In the genomic region with DNA sequence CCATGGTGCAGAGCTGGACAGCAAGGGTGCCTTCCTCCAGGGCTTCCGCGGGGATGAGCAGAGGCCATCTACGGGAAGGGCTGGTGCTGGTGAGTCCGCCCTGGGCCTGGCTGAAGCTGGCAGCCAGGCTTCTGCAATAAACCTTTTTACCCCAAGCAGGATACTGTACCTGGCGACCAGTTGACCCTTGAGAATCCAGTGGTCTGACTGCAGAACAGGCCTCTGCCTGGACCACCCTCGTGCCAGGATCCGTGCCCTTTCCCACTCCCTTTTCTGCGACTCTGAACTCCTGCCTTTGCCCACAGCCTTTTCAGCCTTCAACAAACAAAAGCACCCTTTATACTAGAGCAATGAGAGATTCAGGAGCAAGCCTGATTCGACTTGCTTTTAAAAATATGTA, we compare ENCODE assay signal across 22 cellular contexts. TPM values are rescaled to one million over a fixed set of nuclear protein-coding genes. Genes with fewer than 3 reads are reported as not detected.
"Had no signal": no experiment of that assay in that cellular context is flagged by ENCODE, and none has a peak within 500 bp of the region (broad histone marks: within the 10 kb centered on the region; RNA-seq: fewer than 3 reads in every experiment).

No MANE protein-coding gene starts in this region.

- H2AFZ ChIP-seq: parathyroid adenoma had no signal

- H3K9me3 ChIP-seq: left ventricle myocardium inferior, thyroid gland had no signal

- H3K27me3 ChIP-seq: thyroid gland had no signal

- H3K4me3 ChIP-seq: left ventricle myocardium inferior, thyroid gland had no signal

- H3K36me3 Mint-ChIP-seq: natural killer cell treated with Interleukin-12 subunit alpha and Interleukin-12 subunit beta and Interleukin-15 and Interleukin-18, amount 100 ng/mL, for 72 hours had no signal

- H3K27ac ChIP-seq: epithelial cell of prostate, left ventricle myocardium inferior, parathyroid adenoma, thyroid gland, WERI-Rb-1 had no signal

- H3K27ac Mint-ChIP-seq: activated naive CD8-positive, alpha-beta T cell treated with anti-CD3 and anti-CD28 coated beads for 36 hours; activated T-helper 17 cell treated with anti-CD3 and anti-CD28 coated beads, Interleukin-2, amount 50 U/mL, for 72 hours; immature natural killer cell; natural killer cell treated with Interleukin-12 subunit alpha and Interleukin-12 subunit beta and Interleukin-15 and Interleukin-18, amount 100 ng/mL, for 72 hours; stimulated activated naive B cell treated with anti-CD40 and anti-IgM and Interleukin-4, amounts not matched to agents 10 μg/mL and 1 μg/mL and 100 μg/mL, for 72 hours had no signal

- H3K9me3 Mint-ChIP-seq: activated T-helper 17 cell treated with anti-CD3 and anti-CD28 coated beads, Interleukin-2, amount 50 U/mL, for 72 hours; immature natural killer cell; natural killer cell treated with Interleukin-12 subunit alpha and Interleukin-12 subunit beta and Interleukin-15 and Interleukin-18, amount 100 ng/mL, for 72 hours; stimulated activated naive B cell treated with anti-CD40 and anti-IgM and Interleukin-4, amounts not matched to agents 10 μg/mL and 1 μg/mL and 100 μg/mL, for 72 hours had no signal

- ATAC-seq: activated T-helper 17 cell treated with anti-CD3 and anti-CD28 coated beads, Interleukin-2, amount 50 U/mL, for 72 hours; natural killer cell treated with Interleukin-12 subunit alpha and Interleukin-12 subunit beta and Interleukin-15 and Interleukin-18, amount 100 ng/mL, for 72 hours; stimulated activated naive B cell treated with anti-CD40 and anti-IgM and Interleukin-4, amounts not matched to agents 10 μg/mL and 1 μg/mL and 100 μg/mL, for 72 hours had no signal

- H3K9ac ChIP-seq: parathyroid adenoma had no signal

- H3K79me2 ChIP-seq: parathyroid adenoma had no signal

- H3K4me3 Mint-ChIP-seq: activated naive CD8-positive, alpha-beta T cell treated with anti-CD3 and anti-CD28 coated beads for 36 hours; activated T-helper 17 cell treated with anti-CD3 and anti-CD28 coated beads, Interleukin-2, amount 50 U/mL, for 72 hours; immature natural killer cell; natural killer cell treated with Interleukin-12 subunit alpha and Interleukin-12 subunit beta and Interleukin-15 and Interleukin-18, amount 100 ng/mL, for 72 hours; stimulated activated naive B cell treated with anti-CD40 and anti-IgM and Interleukin-4, amounts not matched to agents 10 μg/mL and 1 μg/mL and 100 μg/mL, for 72 hours had no signal

- H3K4me1 ChIP-seq: left ventricle myocardium inferior, parathyroid adenoma, thyroid gland had no signal

- H3K27me3 Mint-ChIP-seq: activated naive CD8-positive, alpha-beta T cell treated with anti-CD3 and anti-CD28 coated beads for 36 hours; activated T-helper 17 cell treated with anti-CD3 and anti-CD28 coated beads, Interleukin-2, amount 50 U/mL, for 72 hours; natural killer cell treated with Interleukin-12 subunit alpha and Interleukin-12 subunit beta and Interleukin-15 and Interleukin-18, amount 100 ng/mL, for 72 hours; stimulated activated naive B cell treated with anti-CD40 and anti-IgM and Interleukin-4, amounts not matched to agents 10 μg/mL and 1 μg/mL and 100 μg/mL, for 72 hours had no signal

- H3K36me3 ChIP-seq: left ventricle myocardium inferior, thyroid gland, WERI-Rb-1 had no signal

- H3K4me1 Mint-ChIP-seq: activated naive CD8-positive, alpha-beta T cell treated with anti-CD3 and anti-CD28 coated beads for 36 hours; activated T-helper 17 cell treated with anti-CD3 and anti-CD28 coated beads, Interleukin-2, amount 50 U/mL, for 72 hours; immature natural killer cell; stimulated activated naive B cell treated with anti-CD40 and anti-IgM and Interleukin-4, amounts not matched to agents 10 μg/mL and 1 μg/mL and 100 μg/mL, for 72 hours had no signal

- DNase-seq: activated CD4-positive, alpha-beta T cell treated with anti-CD3 and anti-CD28 coated beads for 1 hour; activated CD4-positive, alpha-beta T cell treated with anti-CD3 and anti-CD28 coated beads, Interleukin-2, amount 50 U/mL, for 1 hour; activated naive CD4-positive, alpha-beta T cell; activated naive CD8-positive, alpha-beta T cell treated with anti-CD3 and anti-CD28 coated beads for 36 hours; activated T-cell treated with anti-CD3 and anti-CD28 coated beads, Interleukin-2, amount 50 U/mL, for 1 hour; cerebellar nuclear complex; cortex of kidney; immature natural killer cell; kidney glomerular epithelial cell; left ventricle myocardium inferior; mammary epithelial cell; stimulated activated CD4-positive, alpha-beta T cell treated with anti-CD3 and anti-CD28 coated beads, Interleukin-2, amount 100 ng/mL, for 48 hours; stimulated activated CD8-positive, alpha-beta memory T cell treated with anti-CD3 and anti-CD28 coated beads, Interleukin-4, amount 100 ng/mL, for 48 hours; stimulated activated naive B cell treated with anti-CD40 and anti-IgM and Interleukin-4, amounts not matched to agents 10 μg/mL and 1 μg/mL and 100 μg/mL, for 72 hours; T-helper 1 cell; thyroid gland; WERI-Rb-1 had no signal

RNA-seq across cellular contexts. Expression of a gene that starts 18.9 kb away (rescaled TPM):
- total RNA-seq: glomerular endothelial cell had no signal
